Comparison of ENCODE assay signal across 35 cellular contexts in genomic region chr16:47228241-47228640, GRCh38.
"Had no signal": no experiment of that assay in that cellular context is flagged by ENCODE, and none has a peak within 500 bp of the region (broad histone marks: within the 10 kb centered on the region; RNA-seq: fewer than 3 reads in every experiment).

No MANE protein-coding gene starts in this region.

- DNase-seq: Karpas-422, Kasumi-1, MG63, MM.1S, MV-4-11, NCI-H1048, NCI-H1092, NCI-H1092 treated with DMSO at 0.1 percent for 48 hours, NCI-H1105, NCI-H1105 treated with DMSO at 0.1 percent for 48 hours, NCI-H1417, NCI-H1417 treated with DMSO at 0.1 percent for 48 hours, NCI-H1436, NCI-H1436 treated with DMSO at 0.1 percent for 48 hours, NCI-H146, NCI-H1694, NCI-H1694 treated with DMSO at 0.1 percent for 48 hours, NCI-H187, NCI-H187 treated with DMSO at 0.1 percent for 48 hours, NCI-H1930, NCI-H2029, NCI-H2029 treated with DMSO at 0.1 percent for 48 hours, NCI-H2081, NCI-H2081 treated with DMSO at 0.1 percent for 48 hours, NCI-H2107, NCI-H2171, NCI-H2171 treated with DMSO at 0.1 percent for 48 hours, NCI-H2227 treated with DMSO at 0.1 percent for 48 hours, NCI-H226, NCI-H345, NCI-H446, NCI-H446 treated with DMSO at 0.1 percent for 48 hours, NCI-H510A, NCI-H510A treated with DMSO at 0.1 percent for 48 hours, NCI-H524 treated with DMSO at 0.1 percent for 48 hours had no signal

- H3K36me3 ChIP-seq: MG63 had no signal

- H3K27me3 ChIP-seq: MG63 had no signal

- H3K9me3 ChIP-seq: MG63 had no signal

- H3K4me3 ChIP-seq: MG63 had no signal
